In the genomic region with DNA sequence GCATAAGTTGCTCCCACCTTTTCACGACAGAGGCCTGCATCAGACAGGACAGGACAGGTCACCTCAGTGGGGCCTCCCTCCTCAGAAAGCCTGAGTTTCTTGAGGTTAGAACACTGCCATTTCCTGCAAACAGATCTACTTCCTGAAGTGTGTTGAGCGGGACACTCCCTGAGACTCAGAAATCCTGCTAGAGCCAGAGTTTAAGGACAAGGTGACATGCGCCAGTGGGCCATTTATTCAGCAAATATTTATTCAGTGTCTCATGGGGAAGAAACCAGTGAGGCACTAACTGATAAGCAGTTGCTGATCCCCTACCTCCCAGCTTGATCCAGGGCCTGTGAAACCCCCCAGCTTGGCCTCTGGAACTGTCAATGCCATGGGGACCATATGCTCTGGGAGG, we compare ENCODE assay signal across 18 cellular contexts.
A peak's percentile ranks its signal among the peaks of the same experiment; 100 is the strongest.
DNase-seq lines count a peak whose midpoint lies in the region; ATAC-seq, FAIRE-seq and TF ChIP-seq lines count a peak whose summit lies in the region.
"Had no signal": no experiment of that assay in that cellular context is flagged by ENCODE, and none has a peak within 500 bp of the region (broad histone marks: within the 10 kb centered on the region; RNA-seq: fewer than 3 reads in every experiment).

No MANE protein-coding gene starts in this region.

- peak overlapping the region; percentile 18 for H4K91ac ChIP-seq in mesenchymal stem cell (ENCODE audit: low read length)

- no peaks in the 10 kb centered on the region for H3K36me3 ChIP-seq in HUES64 (ENCODE audit: insufficient read depth, low read length)
- no peaks in the 10 kb centered on the region for H3K36me3 ChIP-seq in mesenchymal stem cell (ENCODE audit: control insufficient read depth in 1 of 2, insufficient read depth in 2 of 2, low read depth in 1 of 2, low read length in 2 of 2)
- H3K36me3 ChIP-seq in small intestine (ENCODE audit: control insufficient read depth in 2 of 2, insufficient read depth in 2 of 2, low read length in 2 of 2) = no peaks in the 10 kb centered on the region
- H3K36me3 ChIP-seq: Peyer's patch had no signal

- H3K27me3 ChIP-seq in HUES64 (ENCODE audit: insufficient read depth, low read length) = no peaks in the 10 kb centered on the region
- peaks cover 0 to 38% of the 10 kb centered on the region in 2 experiments for H3K27me3 ChIP-seq in mesenchymal stem cell (ENCODE audit: control insufficient read depth in 1 of 2, insufficient read depth in 1 of 2, low read length in 2 of 2)
- no peaks in the 10 kb centered on the region for H3K27me3 ChIP-seq in small intestine (ENCODE audit: control insufficient read depth in 2 of 2, insufficient read depth in 2 of 2, low read length in 2 of 2)
- H3K27me3 ChIP-seq: Peyer's patch had no signal

- intact Hi-C loops in left cardiac atrium (cut with DNase I) = no loop called here

- H3K27ac ChIP-seq in HUES64 (ENCODE audit: low read depth, low read length) (peak overlapping the region; percentile 2; the same call in 1 of the 2 replicates), VCaP (peak overlapping the region; percentile 49), mesenchymal stem cell (ENCODE audit: low read length, poor library complexity, severe bottlenecking) (no peak overlapping the region), small intestine (ENCODE audit: low read depth in 1 of 2, low read length in 1 of 2) (no peak overlapping the region)
- H3K27ac ChIP-seq: GM23248, Peyer's patch, SK-N-MC had no signal

- H2AFZ ChIP-seq in mesenchymal stem cell (ENCODE audit: low read depth, low read length) = no peak overlapping the region
- H2AFZ ChIP-seq: GM23248 had no signal

- H3K14ac ChIP-seq in mesenchymal stem cell (ENCODE audit: low read length in 2 of 2) = peak overlapping the region in 1 of 2 experiments; percentile 31

- H3K9me3 ChIP-seq in HUES64 (ENCODE audit: insufficient read depth, low read depth, low read length) = no peaks in the 10 kb centered on the region
- H3K9me3 ChIP-seq in mesenchymal stem cell (ENCODE audit: control insufficient read depth, low read length) = no peaks in the 10 kb centered on the region
- H3K9me3 ChIP-seq in small intestine (ENCODE audit: control insufficient read depth, low read depth) = no peaks in the 10 kb centered on the region
- H3K9me3 ChIP-seq: Peyer's patch had no signal

- peak overlapping the region in 1 of 2 experiments; percentile 37 for H3K18ac ChIP-seq in mesenchymal stem cell (ENCODE audit: low read depth in 1 of 2, low read length in 2 of 2)

- H2BK15ac ChIP-seq in mesenchymal stem cell (ENCODE audit: low read depth, poor library complexity, severe bottlenecking) = peak overlapping the region; percentile 62

- 85% methylated on average over 3 of the region's 3 CpGs for WGBS in HUES64
- WGBS in mesenchymal stem cell = 80% methylated on average over 3 of the region's 3 CpGs
- WGBS in small intestine, 3 donors = 80 to 86% (median 82%) methylated on average over 3 of the region's 3 CpGs

- H3K4me1 ChIP-seq in HUES64 (ENCODE audit: insufficient read depth, low read length) (no peaks in the 10 kb centered on the region), mesenchymal stem cell (ENCODE audit: control insufficient read depth, insufficient read depth, low read depth, low read length) (no peaks in the 10 kb centered on the region), small intestine (ENCODE audit: control insufficient read depth in 2 of 2, insufficient read depth in 1 of 2, low read depth in 1 of 2, low read length in 1 of 2) (no peaks in the 10 kb centered on the region)
- H3K4me1 ChIP-seq: Peyer's patch had no signal

- H2BK5ac ChIP-seq in mesenchymal stem cell (ENCODE audit: low read depth, low read length, poor library complexity, severe bottlenecking) = no peak overlapping the region

- H2BK12ac ChIP-seq in mesenchymal stem cell (ENCODE audit: low read length in 2 of 2) = peak overlapping the region in 1 of 2 experiments; percentile 75

- no peaks in the 10 kb centered on the region for H3K79me1 ChIP-seq in mesenchymal stem cell (replicated peaks; ENCODE audit: low read length, poor library complexity, severe bottlenecking)

- H3K23ac ChIP-seq in mesenchymal stem cell (ENCODE audit: low read length in 2 of 2) = peak overlapping the region in 1 of 2 experiments; percentile 19

- H3K9ac ChIP-seq in HUES64 (ENCODE audit: low read depth, low read length) (no peak overlapping the region), mesenchymal stem cell (ENCODE audit: low read length) (no peak overlapping the region)
- H3K9ac ChIP-seq: GM23248 had no signal

- DNase-seq in mesenchymal stem cell = no peak
- peak; percentile 30 for DNase-seq in small intestine
- DNase-seq in amygdala (lab: John Stamatoyannopoulos, UW) = no peak
- DNase-seq in NCI-H82 treated with DMSO at 0.1 percent for 48 hours (lab: John Stamatoyannopoulos, UW; ENCODE audit: unreplicated experiment) = no peak
- DNase-seq in left cardiac atrium = no peak
- DNase-seq: activated T-cell treated with anti-CD3 and anti-CD28 coated beads, Interleukin-2, amount 50 U/mL, for 4 hours; CD8-positive, alpha-beta T cell; effector memory CD8-positive, alpha-beta T cell; GM23248; NCI-H1417 treated with DMSO at 0.1 percent for 48 hours; Peyer's patch; stimulated activated CD8-positive, alpha-beta memory T cell treated with anti-CD3 and anti-CD28 coated beads, Interleukin-4, amount 100 ng/mL, for 48 hours had no signal

- no peak for TF ChIP-seq CTCF in VCaP (conservative IDR thresholded peaks at IDR 0.05)

- H2AK5ac ChIP-seq in mesenchymal stem cell (ENCODE audit: low read length, severe bottlenecking) = no peak overlapping the region

- H2BK120ac ChIP-seq in mesenchymal stem cell (ENCODE audit: low read depth, low read length) = peak overlapping the region; percentile 52

- peak overlapping the region in 1 of 2 experiments; percentile 3 for H3K4ac ChIP-seq in mesenchymal stem cell (ENCODE audit: low read depth in 1 of 2, low read length in 2 of 2)

- no peak for FAIRE-seq in small intestine (lab: Jason Lieb, UNC)
- FAIRE-seq: astrocyte had no signal

- H3K4me2 ChIP-seq in mesenchymal stem cell (ENCODE audit: low read length, poor library complexity, severe bottlenecking) = no peak overlapping the region

- ATAC-seq in GM18870 (IDR thresholded peaks at IDR 0.05; ENCODE audit: unreplicated experiment) (no peak), left cardiac atrium (no peak)
- ATAC-seq: activated T-cell treated with anti-CD3 and anti-CD28 coated beads, Interleukin-2, amount 50 U/mL, for 4 hours; CD8-positive, alpha-beta T cell; effector memory CD8-positive, alpha-beta T cell had no signal

- peak overlapping the region; percentile 27 for H4K8ac ChIP-seq in mesenchymal stem cell (ENCODE audit: low read length)

- H3K4me3 ChIP-seq in HUES64 (ENCODE audit: low read length) (no peak overlapping the region), mesenchymal stem cell (ENCODE audit: insufficient read depth in 1 of 2, low read depth in 1 of 2, low read length in 2 of 2) (no peak overlapping the region), small intestine (ENCODE audit: low read depth in 1 of 2, low read length in 2 of 2) (no peak overlapping the region)
- H3K4me3 ChIP-seq: GM23248, lung, Peyer's patch, SK-N-MC had no signal

Comparison
In these comparisons a context has a peak if more than half of its experiments do, and no peak if none do; other contexts are left out.
1. H3K27ac ChIP-seq: peak in HUES64 (single experiment) and VCaP (single experiment); none in mesenchymal stem cell (single experiment) and small intestine (0 of 2).